In the genomic region with DNA sequence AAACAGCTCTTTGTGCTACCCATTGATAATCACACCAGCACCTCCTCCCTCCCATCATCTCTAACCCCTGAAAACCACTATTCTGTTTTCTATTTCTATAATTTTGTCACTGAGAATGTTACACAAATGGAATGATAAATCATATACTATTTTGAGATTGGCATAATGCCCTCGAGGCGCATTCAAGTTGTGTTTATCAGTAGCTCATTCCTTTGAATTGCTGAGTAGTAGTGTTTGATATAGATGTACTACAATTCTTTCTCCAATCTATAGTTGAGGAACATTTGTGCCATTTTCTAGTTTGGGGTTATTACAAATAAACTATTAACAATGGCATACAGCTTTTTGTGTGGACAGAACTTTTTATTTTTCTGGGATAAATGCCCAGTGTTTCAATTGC, we compare ENCODE assay signal across 31 cellular contexts.
"Had no signal": no experiment of that assay in that cellular context is flagged by ENCODE, and none has a peak within 500 bp of the region (broad histone marks: within the 10 kb centered on the region; RNA-seq: fewer than 3 reads in every experiment).

No MANE protein-coding gene starts in this region.

- H3K4me3 ChIP-seq: PC-9, SJCRH30, SK-N-MC had no signal

- H2AFZ ChIP-seq: PC-9 had no signal

- DNase-seq: Karpas-422, KBM-7, MM.1S, MV-4-11, NCI-H1092, NCI-H1105, NCI-H1417 treated with DMSO at 0.1 percent for 48 hours, NCI-H1436 treated with DMSO at 0.1 percent for 48 hours, NCI-H1694 treated with DMSO at 0.1 percent for 48 hours, NCI-H187 treated with DMSO at 0.1 percent for 48 hours, NCI-H2029, NCI-H2081, NCI-H2171 treated with DMSO at 0.1 percent for 48 hours, NCI-H2227 treated with DMSO at 0.1 percent for 48 hours, NCI-H345, NCI-H446, NCI-H510A treated with DMSO at 0.1 percent for 48 hours, NCI-H524 treated with DMSO at 0.1 percent for 48 hours, NCI-H526 treated with DMSO at 0.1 percent for 48 hours, NCI-H774, PC-9, SHP77, SIG-M5, SJCRH30 had no signal

- H3K4me1 ChIP-seq: SJCRH30 had no signal

- H3K9me3 ChIP-seq: SJCRH30 had no signal

- H3K9ac ChIP-seq: KMS-11 had no signal

- FAIRE-seq: RCC 7860 had no signal

- H3K4me2 ChIP-seq: KMS-11, PC-9 had no signal

- H3K36me3 ChIP-seq: SJCRH30 had no signal

- ATAC-seq: Panc1, Right ventricle myocardium inferior, SK-N-SH treated with all-trans-retinoic acid at 6 μM for 48 hours had no signal

- H3K27me3 ChIP-seq: SJCRH30 had no signal

- H3K27ac ChIP-seq: KMS-11, PC-9, RWPE1, SJCRH30, SK-N-MC had no signal
